Comparison of ENCODE assay signal across 17 cellular contexts in the genomic region with DNA sequence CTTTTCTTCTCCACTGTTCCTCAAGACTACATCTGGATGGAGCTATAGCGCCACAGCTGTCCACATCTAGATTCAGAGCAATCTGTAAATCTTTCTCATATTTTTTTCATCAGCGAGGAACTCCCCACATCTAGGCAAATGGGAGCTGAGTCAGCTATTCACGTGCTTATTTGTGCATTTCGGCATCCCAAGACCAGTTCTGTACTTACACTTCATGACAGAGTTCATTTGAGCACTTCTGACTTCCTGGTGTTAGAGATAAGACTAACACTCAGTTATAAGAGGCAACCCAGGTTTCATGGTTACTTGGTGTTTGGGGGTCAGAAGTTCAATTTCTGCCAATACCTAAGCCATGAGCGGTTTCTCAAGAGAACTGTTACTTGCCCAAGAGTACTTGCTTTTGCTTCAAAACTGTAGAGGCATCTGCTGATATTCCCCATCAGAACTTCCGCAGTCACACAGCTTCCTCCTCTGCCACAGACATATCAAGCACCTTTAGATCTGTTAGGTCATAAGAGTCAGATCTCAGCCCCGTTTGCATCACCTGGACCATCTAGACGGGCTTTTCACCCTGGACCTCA.
"Had no signal": no experiment of that assay in that cellular context is flagged by ENCODE, and none has a peak within 500 bp of the region (broad histone marks: within the 10 kb centered on the region; RNA-seq: fewer than 3 reads in every experiment).

No MANE protein-coding gene starts in this region.

- H3K9me3 Mint-ChIP-seq: activated CD8-positive, alpha-beta T cell treated with anti-CD3 and anti-CD28 coated beads for 36 hours; stimulated activated memory B cell treated with anti-CD40 and anti-IgM and Interleukin-4, amounts not matched to agents 10 μg/mL and 1 μg/mL and 100 μg/mL, for 72 hours had no signal

- H3K4me3 Mint-ChIP-seq: activated CD8-positive, alpha-beta T cell treated with anti-CD3 and anti-CD28 coated beads for 36 hours; activated naive CD8-positive, alpha-beta T cell treated with anti-CD3 and anti-CD28 coated beads for 36 hours; activated T-cell treated with anti-CD3 and anti-CD28 coated beads, Interleukin-2, amount 50 U/mL, for 72 hours; nephron; stimulated activated memory B cell treated with anti-CD40 and anti-IgM and Interleukin-4, amounts not matched to agents 10 μg/mL and 1 μg/mL and 100 μg/mL, for 72 hours had no signal

- H3K4me1 Mint-ChIP-seq: activated naive CD8-positive, alpha-beta T cell treated with anti-CD3 and anti-CD28 coated beads for 36 hours; nephron; stimulated activated memory B cell treated with anti-CD40 and anti-IgM and Interleukin-4, amounts not matched to agents 10 μg/mL and 1 μg/mL and 100 μg/mL, for 72 hours had no signal

- H3K27me3 Mint-ChIP-seq: progenitor cell of endocrine pancreas had no signal

- DNase-seq: activated CD4-positive, alpha-beta T cell treated with anti-CD3 and anti-CD28 coated beads for 4 hours; activated CD8-positive, alpha-beta memory T cell treated with anti-CD3 and anti-CD28 coated beads, Interleukin-2, amount 50 U/mL, for 4 hours; activated CD8-positive, alpha-beta T cell treated with anti-CD3 and anti-CD28 coated beads for 36 hours; activated gamma-delta T cell treated with Interleukin-2 at 50 U/mL for 16 hours; activated naive CD8-positive, alpha-beta T cell treated with anti-CD3 and anti-CD28 coated beads for 36 hours; activated T-cell treated with anti-CD3 and anti-CD28 coated beads, Interleukin-2, amount 50 U/mL, for 72 hours; anterior cingulate cortex; kidney glomerular epithelial cell; occipital lobe; right cardiac atrium; stimulated activated CD4-positive, alpha-beta T cell treated with anti-CD3 and anti-CD28 coated beads, Interleukin-1b, Interleukin-23, amount 100 ng/mL, for 48 hours; SW 1271; trophoblast cell had no signal

- H3K27ac Mint-ChIP-seq: activated CD8-positive, alpha-beta T cell treated with anti-CD3 and anti-CD28 coated beads for 36 hours; activated naive CD8-positive, alpha-beta T cell treated with anti-CD3 and anti-CD28 coated beads for 36 hours; activated T-cell treated with anti-CD3 and anti-CD28 coated beads, Interleukin-2, amount 50 U/mL, for 72 hours; nephron; progenitor cell of endocrine pancreas; stimulated activated memory B cell treated with anti-CD40 and anti-IgM and Interleukin-4, amounts not matched to agents 10 μg/mL and 1 μg/mL and 100 μg/mL, for 72 hours had no signal

- ATAC-seq: activated CD8-positive, alpha-beta T cell treated with anti-CD3 and anti-CD28 coated beads for 36 hours; activated T-cell treated with anti-CD3 and anti-CD28 coated beads, Interleukin-2, amount 50 U/mL, for 72 hours; esophagus mucosa; right cardiac atrium; stimulated activated memory B cell treated with anti-CD40 and anti-IgM and Interleukin-4, amounts not matched to agents 10 μg/mL and 1 μg/mL and 100 μg/mL, for 72 hours had no signal

- H3K36me3 Mint-ChIP-seq: activated naive CD8-positive, alpha-beta T cell treated with anti-CD3 and anti-CD28 coated beads for 36 hours had no signal
